Comparison of ENCODE assay signal across 19 cellular contexts in the genomic region with DNA sequence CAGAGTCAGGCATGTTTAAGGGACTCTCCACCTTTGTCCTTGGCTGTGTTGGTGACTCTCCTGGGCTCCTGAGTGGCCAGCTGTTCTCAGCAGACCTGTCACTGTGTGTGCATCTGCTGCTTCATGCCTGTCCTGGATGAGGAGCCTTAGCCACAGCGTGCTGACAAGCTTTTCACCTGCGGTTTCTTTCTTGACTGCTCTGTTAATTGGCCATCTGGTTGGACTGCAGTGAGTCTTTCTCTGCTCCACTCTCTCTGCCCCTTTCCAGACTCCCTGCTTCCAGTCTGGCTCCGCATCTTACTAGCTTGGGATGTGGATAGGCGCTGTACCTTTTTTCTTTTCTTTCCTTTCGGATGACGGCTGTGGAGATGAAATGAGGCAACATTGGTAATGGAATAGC.
"Had no signal": no experiment of that assay in that cellular context is flagged by ENCODE, and none has a peak within 500 bp of the region (broad histone marks: within the 10 kb centered on the region; RNA-seq: fewer than 3 reads in every experiment).

No MANE protein-coding gene starts in this region.

- H3K9me3 ChIP-seq: left lung, sigmoid colon, transverse colon had no signal

- H3K36me3 ChIP-seq: sigmoid colon had no signal

- H3K4me1 ChIP-seq: left lung had no signal

- H3K9me3 Mint-ChIP-seq: activated naive CD8-positive, alpha-beta T cell treated with anti-CD3 and anti-CD28 coated beads for 36 hours; activated T-cell treated with anti-CD3 and anti-CD28 coated beads, Interleukin-2, amount 50 U/mL, for 24 hours; activated T-helper 2 cell treated with anti-CD3 and anti-CD28 coated beads, Interferon-gamma antibody, Interleukin-2, Interleukin-4, amounts not matched to agents 10 μg/mL and 5 μg/mL and 100 μg/mL, durations not matched to agents 14 hours and 24 hours and 36 hours; dendritic cell treated with granulocyte-macrophage colony-stimulating factor and Interleukin-4, amounts not matched to agents 40 ng/mL and 50 ng/mL, for 4 days; naive thymus-derived CD4-positive, alpha-beta T cell; stimulated activated naive B cell treated with anti-CD40 and anti-IgM and Interleukin-4, amounts not matched to agents 10 μg/mL and 1 μg/mL and 100 μg/mL, for 72 hours had no signal

- H3K4me3 Mint-ChIP-seq: activated naive CD8-positive, alpha-beta T cell treated with anti-CD3 and anti-CD28 coated beads for 36 hours; activated T-cell treated with anti-CD3 and anti-CD28 coated beads, Interleukin-2, amount 50 U/mL, for 24 hours; dendritic cell treated with granulocyte-macrophage colony-stimulating factor and Interleukin-4, amounts not matched to agents 40 ng/mL and 50 ng/mL, for 4 days; naive thymus-derived CD4-positive, alpha-beta T cell; stimulated activated naive B cell treated with anti-CD40 and anti-IgM and Interleukin-4, amounts not matched to agents 10 μg/mL and 1 μg/mL and 100 μg/mL, for 72 hours had no signal

- ATAC-seq: left lung; naive thymus-derived CD4-positive, alpha-beta T cell; stimulated activated naive B cell treated with anti-CD40 and anti-IgM and Interleukin-4, amounts not matched to agents 10 μg/mL and 1 μg/mL and 100 μg/mL, for 72 hours had no signal

- H3K27me3 ChIP-seq: left lung, sigmoid colon, transverse colon had no signal

- H3K27ac Mint-ChIP-seq: activated naive CD8-positive, alpha-beta T cell treated with anti-CD3 and anti-CD28 coated beads for 36 hours; activated T-cell treated with anti-CD3 and anti-CD28 coated beads, Interleukin-2, amount 50 U/mL, for 24 hours; activated T-helper 2 cell treated with anti-CD3 and anti-CD28 coated beads, Interferon-gamma antibody, Interleukin-2, Interleukin-4, amounts not matched to agents 10 μg/mL and 5 μg/mL and 100 μg/mL, durations not matched to agents 14 hours and 24 hours and 36 hours; dendritic cell treated with granulocyte-macrophage colony-stimulating factor and Interleukin-4, amounts not matched to agents 40 ng/mL and 50 ng/mL, for 4 days; stimulated activated naive B cell treated with anti-CD40 and anti-IgM and Interleukin-4, amounts not matched to agents 10 μg/mL and 1 μg/mL and 100 μg/mL, for 72 hours had no signal

- H3K4me2 ChIP-seq: smooth muscle cell had no signal

- H3K27ac ChIP-seq: left lung, sigmoid colon, transverse colon had no signal

- H3K27me3 Mint-ChIP-seq: activated naive CD8-positive, alpha-beta T cell treated with anti-CD3 and anti-CD28 coated beads for 36 hours; activated T-cell treated with anti-CD3 and anti-CD28 coated beads, Interleukin-2, amount 50 U/mL, for 24 hours; dendritic cell treated with granulocyte-macrophage colony-stimulating factor and Interleukin-4, amounts not matched to agents 40 ng/mL and 50 ng/mL, for 4 days; naive thymus-derived CD4-positive, alpha-beta T cell; stimulated activated naive B cell treated with anti-CD40 and anti-IgM and Interleukin-4, amounts not matched to agents 10 μg/mL and 1 μg/mL and 100 μg/mL, for 72 hours had no signal

- H3K4me3 ChIP-seq: left lung, lung, sigmoid colon, smooth muscle cell, transverse colon had no signal

- DNase-seq: activated CD8-positive, alpha-beta memory T cell treated with anti-CD3 and anti-CD28 coated beads for 24 hours; activated CD8-positive, alpha-beta memory T cell treated with anti-CD3 and anti-CD28 coated beads, Interleukin-2, amount 50 U/mL, for 4 hours; activated naive CD4-positive, alpha-beta T cell; activated naive CD8-positive, alpha-beta T cell treated with anti-CD3 and anti-CD28 coated beads for 36 hours; activated T-cell treated with anti-CD3 and anti-CD28 coated beads, Interleukin-2, amount 50 U/mL, for 24 hours; amniotic stem cell; effector CD8-positive, alpha-beta T cell; erythroblast; foreskin fibroblast; left lung; naive thymus-derived CD4-positive, alpha-beta T cell; sigmoid colon; stimulated activated CD4-positive, alpha-beta T cell treated with anti-CD3 and anti-CD28 coated beads, Interleukin-15, amount 100 ng/mL, for 24 hours; stimulated activated naive B cell treated with anti-CD40 and anti-IgM and Interleukin-4, amounts not matched to agents 10 μg/mL and 1 μg/mL and 100 μg/mL, for 72 hours; transverse colon had no signal
